ENCODE assay signal across 1 cellular context in the genomic region with DNA sequence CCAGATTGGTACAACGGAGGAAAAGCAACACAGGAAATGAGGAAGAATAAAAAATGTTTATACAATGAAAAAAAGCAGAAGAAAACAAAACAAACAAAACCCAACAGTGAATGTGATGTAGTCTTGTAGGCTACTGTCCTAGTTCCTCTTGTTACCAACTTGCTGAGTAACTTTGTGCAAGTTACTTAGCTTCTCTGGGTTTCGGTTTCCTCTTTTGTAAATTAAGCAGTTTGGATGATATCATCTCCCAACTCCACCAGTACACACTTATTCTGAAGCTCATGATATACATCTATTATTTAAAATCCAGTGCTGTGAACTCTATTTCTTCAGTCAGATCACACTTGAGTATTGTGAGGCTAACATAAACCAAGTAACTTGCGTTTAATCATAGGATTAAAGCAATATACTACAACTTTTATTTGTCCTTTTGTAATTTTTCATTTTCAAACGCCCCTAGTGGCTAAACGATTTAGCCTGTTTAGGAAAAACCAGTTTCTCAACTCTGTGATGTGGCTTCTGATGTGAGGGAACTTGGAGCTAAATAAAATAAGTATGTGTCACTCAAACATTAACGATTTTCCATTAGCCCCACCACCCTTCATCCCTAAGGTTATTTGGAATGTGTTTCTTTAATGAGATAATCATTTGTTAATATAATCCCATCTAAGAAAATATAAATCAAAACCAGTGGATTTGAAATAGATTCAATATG.
TF ChIP-seq lines count a peak whose summit lies in the region.

No MANE protein-coding gene starts in this region.

TF ChIP-seq in K562, 482 proteins besides CTCF, POLR2A, EP300 and RAD21 (continued from another document and continues in another):
- TF ChIP-seq HES1 (IDR thresholded peaks at IDR 0.05; ENCODE audit: low read depth) = 0 out of 2 replicates have a peak, but pooled peaks have one; percentile 16
- no peak for TF ChIP-seq MAFK (IDR thresholded peaks at IDR 0.05; ENCODE audit: low read length)
- TF ChIP-seq GATAD2B (IDR thresholded peaks at IDR 0.05; ENCODE audit: borderline replicate concordance) = no peak
- TF ChIP-seq ZNF780A (CRISPR knock-in tag; IDR thresholded peaks at IDR 0.05) = no peak
- TF ChIP-seq HNRNPUL1 (IDR thresholded peaks at IDR 0.05; ENCODE audit: low read length) = no peak
- TF ChIP-seq RCOR1 (IDR thresholded peaks at IDR 0.05; ENCODE audit: borderline replicate concordance in 1 of 2, low read depth in 2 of 2, low read length in 2 of 2) = no peak
- TF ChIP-seq THAP7 (CRISPR knock-in tag; IDR thresholded peaks at IDR 0.05) = no peak
- TF ChIP-seq RBM25 (IDR thresholded peaks at IDR 0.05; ENCODE audit: low read depth, low read length, severe bottlenecking) = peak; percentile 88
- no peak for TF ChIP-seq RFX5 (IDR thresholded peaks at IDR 0.05; ENCODE audit: low read depth, low read length)
- TF ChIP-seq TAL1 (IDR thresholded peaks at IDR 0.05) = no peak
- no peak for TF ChIP-seq NCOA4 (IDR thresholded peaks at IDR 0.05; ENCODE audit: partially characterized antibody)
- no peak for TF ChIP-seq HDAC8 (tag; IDR thresholded peaks at IDR 0.05)
- TF ChIP-seq ZNF707 (CRISPR knock-in tag; conservative IDR thresholded peaks at IDR 0.05) = no peak
- TF ChIP-seq ZNF518B (CRISPR knock-in tag; IDR thresholded peaks at IDR 0.05) = no peak
- TF ChIP-seq, protein P1, sequence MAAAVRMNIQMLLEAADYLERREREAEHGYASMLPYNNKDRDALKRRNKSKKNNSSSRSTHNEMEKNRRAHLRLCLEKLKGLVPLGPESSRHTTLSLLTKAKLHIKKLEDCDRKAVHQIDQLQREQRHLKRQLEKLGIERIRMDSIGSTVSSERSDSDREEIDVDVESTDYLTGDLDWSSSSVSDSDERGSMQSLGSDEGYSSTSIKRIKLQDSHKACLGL (CRISPR knock-in tag; IDR thresholded peaks at IDR 0.05; ENCODE audit: borderline replicate concordance, poor library complexity, severe bottlenecking) = no peak
- no peak for TF ChIP-seq TSHZ1 (CRISPR knock-in tag; IDR thresholded peaks at IDR 0.05)
- no peak for TF ChIP-seq CBX5 (IDR thresholded peaks at IDR 0.05; ENCODE audit: borderline replicate concordance, low read depth)
- TF ChIP-seq, protein P2, sequence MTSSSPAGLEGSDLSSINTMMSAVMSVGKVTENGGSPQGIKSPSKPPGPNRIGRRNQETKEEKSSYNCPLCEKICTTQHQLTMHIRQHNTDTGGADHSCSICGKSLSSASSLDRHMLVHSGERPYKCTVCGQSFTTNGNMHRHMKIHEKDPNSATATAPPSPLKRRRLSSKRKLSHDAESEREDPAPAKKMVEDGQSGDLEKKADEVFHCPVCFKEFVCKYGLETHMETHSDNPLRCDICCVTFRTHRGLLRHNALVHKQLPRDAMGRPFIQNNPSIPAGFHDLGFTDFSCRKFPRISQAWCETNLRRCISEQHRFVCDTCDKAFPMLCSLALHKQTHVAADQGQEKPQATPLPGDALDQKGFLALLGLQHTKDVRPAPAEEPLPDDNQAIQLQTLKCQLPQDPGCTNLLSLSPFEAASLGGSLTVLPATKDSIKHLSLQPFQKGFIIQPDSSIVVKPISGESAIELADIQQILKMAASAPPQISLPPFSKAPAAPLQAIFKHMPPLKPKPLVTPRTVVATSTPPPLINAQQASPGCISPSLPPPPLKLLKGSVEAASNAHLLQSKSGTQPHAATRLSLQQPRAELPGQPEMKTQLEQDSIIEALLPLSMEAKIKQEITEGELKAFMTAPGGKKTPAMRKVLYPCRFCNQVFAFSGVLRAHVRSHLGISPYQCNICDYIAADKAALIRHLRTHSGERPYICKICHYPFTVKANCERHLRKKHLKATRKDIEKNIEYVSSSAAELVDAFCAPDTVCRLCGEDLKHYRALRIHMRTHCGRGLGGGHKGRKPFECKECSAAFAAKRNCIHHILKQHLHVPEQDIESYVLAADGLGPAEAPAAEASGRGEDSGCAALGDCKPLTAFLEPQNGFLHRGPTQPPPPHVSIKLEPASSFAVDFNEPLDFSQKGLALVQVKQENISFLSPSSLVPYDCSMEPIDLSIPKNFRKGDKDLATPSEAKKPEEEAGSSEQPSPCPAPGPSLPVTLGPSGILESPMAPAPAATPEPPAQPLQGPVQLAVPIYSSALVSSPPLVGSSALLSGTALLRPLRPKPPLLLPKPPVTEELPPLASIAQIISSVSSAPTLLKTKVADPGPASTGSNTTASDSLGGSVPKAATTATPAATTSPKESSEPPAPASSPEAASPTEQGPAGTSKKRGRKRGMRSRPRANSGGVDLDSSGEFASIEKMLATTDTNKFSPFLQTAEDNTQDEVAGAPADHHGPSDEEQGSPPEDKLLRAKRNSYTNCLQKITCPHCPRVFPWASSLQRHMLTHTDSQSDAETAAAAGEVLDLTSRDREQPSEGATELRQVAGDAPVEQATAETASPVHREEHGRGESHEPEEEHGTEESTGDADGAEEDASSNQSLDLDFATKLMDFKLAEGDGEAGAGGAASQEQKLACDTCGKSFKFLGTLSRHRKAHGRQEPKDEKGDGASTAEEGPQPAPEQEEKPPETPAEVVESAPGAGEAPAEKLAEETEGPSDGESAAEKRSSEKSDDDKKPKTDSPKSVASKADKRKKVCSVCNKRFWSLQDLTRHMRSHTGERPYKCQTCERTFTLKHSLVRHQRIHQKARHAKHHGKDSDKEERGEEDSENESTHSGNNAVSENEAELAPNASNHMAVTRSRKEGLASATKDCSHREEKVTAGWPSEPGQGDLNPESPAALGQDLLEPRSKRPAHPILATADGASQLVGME (CRISPR knock-in tag; IDR thresholded peaks at IDR 0.05) = no peak
- TF ChIP-seq, protein P3, sequence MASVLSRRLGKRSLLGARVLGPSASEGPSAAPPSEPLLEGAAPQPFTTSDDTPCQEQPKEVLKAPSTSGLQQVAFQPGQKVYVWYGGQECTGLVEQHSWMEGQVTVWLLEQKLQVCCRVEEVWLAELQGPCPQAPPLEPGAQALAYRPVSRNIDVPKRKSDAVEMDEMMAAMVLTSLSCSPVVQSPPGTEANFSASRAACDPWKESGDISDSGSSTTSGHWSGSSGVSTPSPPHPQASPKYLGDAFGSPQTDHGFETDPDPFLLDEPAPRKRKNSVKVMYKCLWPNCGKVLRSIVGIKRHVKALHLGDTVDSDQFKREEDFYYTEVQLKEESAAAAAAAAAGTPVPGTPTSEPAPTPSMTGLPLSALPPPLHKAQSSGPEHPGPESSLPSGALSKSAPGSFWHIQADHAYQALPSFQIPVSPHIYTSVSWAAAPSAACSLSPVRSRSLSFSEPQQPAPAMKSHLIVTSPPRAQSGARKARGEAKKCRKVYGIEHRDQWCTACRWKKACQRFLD (CRISPR knock-in tag; IDR thresholded peaks at IDR 0.05) = no peak; the same call in 1 of the 2 replicates
- no peak for TF ChIP-seq ZNF584 (CRISPR knock-in tag; IDR thresholded peaks at IDR 0.05; ENCODE audit: low read depth)
- no peak for TF ChIP-seq ZNF263 (CRISPR knock-in tag; IDR thresholded peaks at IDR 0.05; ENCODE audit: borderline replicate concordance)
- TF ChIP-seq, protein P4, sequence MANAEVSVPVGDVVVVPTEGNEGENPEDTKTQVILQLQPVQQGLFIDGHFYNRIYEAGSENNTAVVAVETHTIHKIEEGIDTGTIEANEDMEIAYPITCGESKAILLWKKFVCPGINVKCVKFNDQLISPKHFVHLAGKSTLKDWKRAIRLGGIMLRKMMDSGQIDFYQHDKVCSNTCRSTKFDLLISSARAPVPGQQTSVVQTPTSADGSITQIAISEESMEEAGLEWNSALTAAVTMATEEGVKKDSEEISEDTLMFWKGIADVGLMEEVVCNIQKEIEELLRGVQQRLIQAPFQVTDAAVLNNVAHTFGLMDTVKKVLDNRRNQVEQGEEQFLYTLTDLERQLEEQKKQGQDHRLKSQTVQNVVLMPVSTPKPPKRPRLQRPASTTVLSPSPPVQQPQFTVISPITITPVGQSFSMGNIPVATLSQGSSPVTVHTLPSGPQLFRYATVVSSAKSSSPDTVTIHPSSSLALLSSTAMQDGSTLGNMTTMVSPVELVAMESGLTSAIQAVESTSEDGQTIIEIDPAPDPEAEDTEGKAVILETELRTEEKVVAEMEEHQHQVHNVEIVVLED (CRISPR knock-in tag; IDR thresholded peaks at IDR 0.05) = no peak
- no peak for TF ChIP-seq ZNF23 (CRISPR knock-in tag; IDR thresholded peaks at IDR 0.05)
- TF ChIP-seq MYNN (IDR thresholded peaks at IDR 0.05) = no peak
- no peak for TF ChIP-seq MYNN (CRISPR knock-in tag; IDR thresholded peaks at IDR 0.05)
- TF ChIP-seq TCFL5 (CRISPR knock-in tag; conservative IDR thresholded peaks at IDR 0.05) = no peak
- TF ChIP-seq EHMT2 (IDR thresholded peaks at IDR 0.05) = no peak
- TF ChIP-seq FOSL1 (tag; conservative IDR thresholded peaks at IDR 0.05) = no peak; the same call in 1 of the 2 replicates
- TF ChIP-seq PHB (CRISPR knock-in tag; IDR thresholded peaks at IDR 0.05) = no peak
- TF ChIP-seq ZNF224 (CRISPR knock-in tag; IDR thresholded peaks at IDR 0.05) = no peak
- no peak for TF ChIP-seq ZHX1 (conservative IDR thresholded peaks at IDR 0.05; ENCODE audit: low read length)
- no peak for TF ChIP-seq MIER1 (IDR thresholded peaks at IDR 0.05; ENCODE audit: low read depth)
